In genomic region chr1:113813218-113813617, GRCh38 we compare ENCODE assay signal across 12 cellular contexts. TPM values are rescaled to one million over a fixed set of nuclear protein-coding genes. Genes with fewer than 3 reads are reported as not detected.
DNase-seq lines count a peak whose midpoint lies in the region; ATAC-seq, FAIRE-seq and TF ChIP-seq lines count a peak whose summit lies in the region.
"Had no signal": no experiment of that assay in that cellular context is flagged by ENCODE, and none has a peak within 500 bp of the region (broad histone marks: within the 10 kb centered on the region; RNA-seq: fewer than 3 reads in every experiment).

No MANE protein-coding gene starts in this region.

- peaks cover 34% of the 10 kb centered on the region for H3K4me1 Mint-ChIP-seq in activated T-cell treated with anti-CD3 and anti-CD28 coated beads, Interleukin-2, amount 50 U/mL, for 72 hours (ENCODE audit: low read depth)

- H3K27ac Mint-ChIP-seq in activated T-cell treated with anti-CD3 and anti-CD28 coated beads, Interleukin-2, amount 50 U/mL, for 72 hours: peak overlapping the region; percentile 83

- H3K9ac ChIP-seq in kidney (ENCODE audit: low read length in 2 of 2): no peak overlapping the region

- 98% methylated on average over 15 of the region's 15 CpGs for WGBS in thymus

- H3K36me3 ChIP-seq in kidney (ENCODE audit: control insufficient read depth in 1 of 2, insufficient read depth in 2 of 2, low read length in 2 of 2) (no peaks in the 10 kb centered on the region), thymus (ENCODE audit: control insufficient read depth, insufficient read depth) (peaks cover 7% of the 10 kb centered on the region)
- H3K36me3 ChIP-seq: ascending aorta, BE2C had no signal

- no peaks in the 10 kb centered on the region for H3K27me3 Mint-ChIP-seq in activated T-cell treated with anti-CD3 and anti-CD28 coated beads, Interleukin-2, amount 50 U/mL, for 72 hours (ENCODE audit: low read depth)

- TF ChIP-seq CTCF in VCaP (conservative IDR thresholded peaks at IDR 0.05) (no peak), kidney (IDR thresholded peaks at IDR 0.05; ENCODE audit: borderline replicate concordance, extremely low read depth, insufficient read depth) (no peak)

- H3K4me1 ChIP-seq in kidney (ENCODE audit: control insufficient read depth in 1 of 2, insufficient read depth in 1 of 2, low read depth in 1 of 2, low read length in 2 of 2) (peaks cover 0 to 8% of the 10 kb centered on the region in 2 donors), thymus (ENCODE audit: control insufficient read depth, insufficient read depth, low read length) (peaks cover 4% of the 10 kb centered on the region)
- H3K4me1 ChIP-seq: BE2C had no signal

- no peak for DNase-seq in activated T-cell treated with anti-CD3 and anti-CD28 coated beads, Interleukin-2, amount 50 U/mL, for 72 hours
- DNase-seq in activated T-cell treated with anti-CD3 and anti-CD28 coated beads, Interleukin-2, amount 50 U/mL, for 48 hours: no peak
- DNase-seq in kidney (peak; percentile 66), iPS-NIHi7 (ENCODE audit: extremely low spot score) (no peak), NCI-H2081 (lab: John Stamatoyannopoulos, UW) (no peak)
- DNase-seq: BE2C; NCI-H510A; stimulated activated CD4-positive, alpha-beta T cell treated with anti-CD3 and anti-CD28 coated beads, Interleukin-4, amount 100 ng/mL, for 4 hours had no signal

- FAIRE-seq in kidney (lab: Jason Lieb, UNC): no peak

- no peaks in the 10 kb centered on the region for H3K9me3 Mint-ChIP-seq in activated T-cell treated with anti-CD3 and anti-CD28 coated beads, Interleukin-2, amount 50 U/mL, for 72 hours

- H3K4me3 Mint-ChIP-seq in activated T-cell treated with anti-CD3 and anti-CD28 coated beads, Interleukin-2, amount 50 U/mL, for 72 hours: peak overlapping the region; percentile 94 to 98

- peaks cover 7 to 17% of the 10 kb centered on the region in 2 donors for H3K36me3 Mint-ChIP-seq in activated T-cell treated with anti-CD3 and anti-CD28 coated beads, Interleukin-2, amount 50 U/mL, for 72 hours (ENCODE audit: insufficient read depth in 2 of 2)

- H3K4me3 ChIP-seq in kidney (ENCODE audit: low read length in 2 of 2): no peak overlapping the region
- H3K4me3 ChIP-seq in thymus (ENCODE audit: low read length): peak overlapping the region; percentile 98

- H3K9me3 ChIP-seq in kidney (ENCODE audit: control insufficient read depth in 1 of 2, low read length in 2 of 2): no peaks in the 10 kb centered on the region
- H3K9me3 ChIP-seq in thymus (ENCODE audit: control insufficient read depth): no peaks in the 10 kb centered on the region
- H3K9me3 ChIP-seq: ascending aorta, BE2C had no signal

- H3K27ac ChIP-seq in VCaP: peak overlapping the region; percentile 89
- no peak overlapping the region for H3K27ac ChIP-seq in kidney (ENCODE audit: low read depth in 2 of 2, low read length in 2 of 2)
- no peak overlapping the region for H3K27ac ChIP-seq in thymus (ENCODE audit: low read depth)

- intact Hi-C loops in kidney (cut with DNase I): no loop called here

- no peaks in the 10 kb centered on the region for H3K27me3 ChIP-seq in thymus (ENCODE audit: control insufficient read depth, insufficient read depth)
- H3K27me3 ChIP-seq: ascending aorta, BE2C had no signal

- ATAC-seq in activated T-cell treated with anti-CD3 and anti-CD28 coated beads, Interleukin-2, amount 50 U/mL, for 72 hours (replicated peaks in 1 of 2): no peak
- ATAC-seq in GM19397 (IDR thresholded peaks at IDR 0.05; ENCODE audit: unreplicated experiment): no peak

RNA-seq across cellular contexts. Expression of gene RSBN1, which starts 0.9 kb away (rescaled TPM):
- 10 to 100 TPM; 18.4 to 23.9 TPM for total RNA-seq in activated T-cell treated with anti-CD3 and anti-CD28 coated beads, Interleukin-2, amount 50 U/mL, for 72 hours
- 22.0 TPM for total RNA-seq in kidney
- polyA plus RNA-seq in kidney (ENCODE audit: insufficient read depth, low read depth, low replicate concordance): 4.0 TPM
- polyA plus RNA-seq in thymus: 11.6 TPM

RNA-seq across cellular contexts. Expression of gene PHTF1, which starts 53.9 kb away (rescaled TPM):
- total RNA-seq in activated T-cell treated with anti-CD3 and anti-CD28 coated beads, Interleukin-2, amount 50 U/mL, for 72 hours: 10 to 100 TPM; 12.9 to 16.2 TPM
- total RNA-seq in kidney: 20.0 TPM
- polyA plus RNA-seq in kidney (ENCODE audit: insufficient read depth, low read depth, low replicate concordance) (14.7 TPM), thymus (9.8 TPM)

RNA-seq across cellular contexts. Expression of gene PTPN22, which starts 58.3 kb away (rescaled TPM):
- total RNA-seq in activated T-cell treated with anti-CD3 and anti-CD28 coated beads, Interleukin-2, amount 50 U/mL, for 72 hours: 10 to 100 TPM; 59.8 to 82.5 TPM
- 6.6 TPM for total RNA-seq in kidney
- polyA plus RNA-seq in kidney (ENCODE audit: insufficient read depth, low read depth, low replicate concordance): 0.32 TPM
- polyA plus RNA-seq in thymus: 35.2 TPM
